1 cellular context compared by ENCODE assay signal in genomic region chr12:57631566-57632368, GRCh38.
TF ChIP-seq lines count a peak whose summit lies in the region.

No MANE protein-coding gene starts in this region.

TF ChIP-seq in H1, 55 proteins besides CTCF, POLR2A, EP300 and RAD21:
- TF ChIP-seq SIX5 (IDR thresholded peaks at IDR 0.05; ENCODE audit: low read depth, low read length) (no peak), SUZ12 (IDR thresholded peaks at IDR 0.05; ENCODE audit: low read length) (peak; percentile 96; the same call in 1 of the 2 replicates), KDM4A (IDR thresholded peaks at IDR 0.05; ENCODE audit: low read depth, low read length, severe bottlenecking) (peak; percentile 17), HDAC2 (IDR thresholded peaks at IDR 0.05; ENCODE audit: borderline replicate concordance in 1 of 2, low read depth in 2 of 2, low read length in 2 of 2) (peak in 1 of 2 experiments; percentile 50; a peak in 1 of 4 replicates), FOSL1 (IDR thresholded peaks at IDR 0.05; ENCODE audit: insufficient read depth, low read depth, low read length) (no peak), GABPA (IDR thresholded peaks at IDR 0.05; ENCODE audit: borderline replicate concordance, insufficient read depth, low read length) (no peak), CBX5 (IDR thresholded peaks at IDR 0.05; ENCODE audit: low read depth, low read length) (no peak), CHD2 (IDR thresholded peaks at IDR 0.05; ENCODE audit: low read length) (no peak), RNF2 (IDR thresholded peaks at IDR 0.05; ENCODE audit: borderline replicate concordance, low read depth, low read length, missing control alignments, poor library complexity, severe bottlenecking) (peak; percentile 58), SAP30 (IDR thresholded peaks at IDR 0.05; ENCODE audit: insufficient read depth, insufficient replicate concordance, low read length) (no peak), ASH2L (IDR thresholded peaks at IDR 0.05; ENCODE audit: low read length) (peak; percentile 37), KDM1A (IDR thresholded peaks at IDR 0.05; ENCODE audit: borderline replicate concordance, low read length) (0 out of 2 replicates have a peak, but pooled peaks have one; percentile 27), EZH2 (IDR thresholded peaks at IDR 0.05; ENCODE audit: low read depth, low read length, severe bottlenecking) (peak; percentile 92)
